13 cellular contexts compared by ENCODE assay signal in the genomic region with DNA sequence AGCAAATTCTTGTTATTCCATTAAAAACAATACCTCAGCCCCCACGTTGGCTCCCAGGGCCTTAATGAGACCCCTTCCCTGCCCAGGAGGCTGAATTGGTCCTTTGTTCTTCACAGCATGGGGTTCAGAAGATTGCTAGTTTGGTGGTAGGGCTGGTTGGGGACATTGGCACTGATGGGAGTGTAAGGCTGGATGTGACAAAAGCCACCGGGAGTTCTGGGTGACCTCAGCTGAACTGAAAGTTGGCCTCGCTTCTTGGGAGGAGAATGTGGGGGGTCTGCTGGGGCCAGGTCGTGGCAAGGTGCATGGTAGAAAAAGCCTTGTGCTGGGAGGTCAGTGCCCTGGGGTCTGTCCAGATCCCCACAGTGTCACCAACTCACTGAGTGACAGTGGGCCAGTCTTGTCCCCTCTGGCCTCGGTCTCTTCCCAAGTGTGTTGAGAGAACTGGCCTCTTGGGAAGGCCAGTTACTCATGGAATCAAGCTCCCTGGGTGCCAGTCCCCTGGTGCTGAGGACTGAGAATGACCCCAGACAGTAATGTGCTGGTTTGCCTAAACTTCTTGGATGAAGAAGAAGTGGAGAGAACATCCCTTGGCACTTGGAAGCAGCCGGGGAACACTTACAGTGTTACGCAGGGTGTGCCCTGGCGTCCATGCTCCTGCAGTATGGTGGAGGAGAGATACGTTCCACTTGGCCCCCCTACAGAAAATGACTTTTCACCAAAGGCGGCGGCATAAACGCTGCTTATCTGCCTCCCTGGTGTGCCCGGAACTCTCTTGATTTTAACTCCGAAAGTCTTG.
"Had no signal": no experiment of that assay in that cellular context is flagged by ENCODE, and none has a peak within 500 bp of the region (broad histone marks: within the 10 kb centered on the region; RNA-seq: fewer than 3 reads in every experiment).

No MANE protein-coding gene starts in this region.

- H3K36me3 ChIP-seq: neutrophil, prostate gland, sigmoid colon, thoracic aorta had no signal

- H3K27me3 Mint-ChIP-seq: stimulated activated naive CD8-positive, alpha-beta T cell treated with anti-CD3 and anti-CD28 coated beads, Interleukin-15, amount 100 ng/mL, for 72 hours had no signal

- H3K9me3 Mint-ChIP-seq: stimulated activated naive CD8-positive, alpha-beta T cell treated with anti-CD3 and anti-CD28 coated beads, Interleukin-15, amount 100 ng/mL, for 72 hours had no signal

- H3K4me1 Mint-ChIP-seq: stimulated activated naive CD8-positive, alpha-beta T cell treated with anti-CD3 and anti-CD28 coated beads, Interleukin-15, amount 100 ng/mL, for 72 hours had no signal

- H3K4me3 Mint-ChIP-seq: effector memory CD8-positive, alpha-beta T cell; stimulated activated naive CD8-positive, alpha-beta T cell treated with anti-CD3 and anti-CD28 coated beads, Interleukin-15, amount 100 ng/mL, for 72 hours had no signal

- H3K27me3 ChIP-seq: neutrophil, sigmoid colon had no signal

- ATAC-seq: effector memory CD8-positive, alpha-beta T cell; stimulated activated naive CD8-positive, alpha-beta T cell treated with anti-CD3 and anti-CD28 coated beads, Interleukin-15, amount 100 ng/mL, for 72 hours had no signal

- H3K4me3 ChIP-seq: prostate gland, sigmoid colon, thoracic aorta had no signal

- H3K27ac Mint-ChIP-seq: effector memory CD8-positive, alpha-beta T cell; stimulated activated naive CD8-positive, alpha-beta T cell treated with anti-CD3 and anti-CD28 coated beads, Interleukin-15, amount 100 ng/mL, for 72 hours had no signal

- H3K9me3 ChIP-seq: neutrophil, prostate gland, thoracic aorta had no signal

- H3K27ac ChIP-seq: epithelial cell of prostate, neutrophil, prostate gland, sigmoid colon, thoracic aorta had no signal

- DNase-seq: activated CD4-positive, alpha-beta T cell treated with anti-CD3 and anti-CD28 coated beads for 1 hour; activated CD4-positive, alpha-beta T cell treated with anti-CD3 and anti-CD28 coated beads, Interleukin-2, amount 50 U/mL, for 48 hours; activated naive CD4-positive, alpha-beta T cell treated with Interleukin-2 at 50 U/mL for 16 hours; central memory CD4-positive, alpha-beta T cell; effector memory CD8-positive, alpha-beta T cell; sigmoid colon; stimulated activated CD4-positive, alpha-beta T cell treated with anti-CD3 and anti-CD28 coated beads, Interleukin-12 subunit alpha, Interleukin-12 subunit beta, amount 100 ng/mL, for 4 hours; stimulated activated CD4-positive, alpha-beta T cell treated with anti-CD3 and anti-CD28 coated beads, Interleukin-2, amount 100 ng/mL, for 48 hours; stimulated activated naive CD8-positive, alpha-beta T cell treated with anti-CD3 and anti-CD28 coated beads, Interleukin-15, amount 100 ng/mL, for 72 hours had no signal

- H3K4me1 ChIP-seq: prostate gland, sigmoid colon had no signal
